Comparison of ENCODE assay signal across 8 cellular contexts in the genomic region with DNA sequence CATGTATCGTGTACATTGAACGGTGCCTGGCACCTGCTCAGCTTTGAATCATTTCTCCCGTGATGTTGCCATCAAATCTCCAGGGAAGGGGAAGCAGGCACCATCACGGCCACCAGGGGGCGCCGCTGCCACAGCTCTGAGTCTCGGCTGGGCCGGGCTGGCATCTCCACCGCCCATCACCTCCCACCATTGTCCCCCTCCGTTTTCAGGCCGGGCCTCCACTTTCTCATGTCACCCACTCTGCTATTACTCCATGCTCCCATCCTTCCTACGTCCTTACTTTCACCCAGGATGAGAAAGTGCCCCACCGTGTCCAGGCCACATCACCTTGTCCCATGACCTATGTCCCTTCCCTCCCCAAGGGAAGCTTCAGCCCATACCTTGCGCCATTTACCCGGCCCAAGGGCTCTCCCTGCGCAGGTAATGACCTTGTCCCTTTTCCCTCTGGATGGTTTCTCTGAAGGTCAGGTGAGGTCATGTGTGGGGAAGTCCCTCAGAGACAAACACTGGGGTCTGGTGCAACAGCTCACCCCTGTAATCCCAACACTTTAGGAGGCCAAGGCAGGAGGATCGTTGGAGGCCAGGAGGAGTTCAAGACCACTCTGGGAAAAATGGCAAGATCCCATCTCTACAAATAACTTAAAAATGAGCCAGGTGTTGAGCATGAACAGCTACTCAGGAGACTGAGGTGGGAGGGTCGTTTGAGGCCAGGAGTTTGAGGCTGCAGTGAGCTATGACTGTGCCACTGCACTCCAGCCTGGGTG. TPM values are rescaled to one million over a fixed set of nuclear protein-coding genes. Genes with fewer than 3 reads are reported as not detected.
DNase-seq lines count a peak whose midpoint lies in the region; ATAC-seq and TF ChIP-seq lines count a peak whose summit lies in the region.

No MANE protein-coding gene starts in this region.

- TF ChIP-seq POLR2A in heart left ventricle (IDR thresholded peaks at IDR 0.05), result no peak

- peak; percentile 73 for DNase-seq in Daoy (ENCODE audit: low read depth)
- DNase-seq in HEK293T (ENCODE audit: extremely low spot score), result peak; percentile 88
- peak; percentile 52 for DNase-seq in NCI-H128 (lab: John Stamatoyannopoulos, UW; ENCODE audit: unreplicated experiment)
- DNase-seq in T follicular helper cell (ENCODE audit: low read depth), result peak; percentile 66
- peak; percentile 87 for DNase-seq in activated naive CD8-positive, alpha-beta T cell treated with anti-CD3 and anti-CD28 coated beads, Interleukin-2, amount 10 ng/mL, durations not matched to agents 7 days and 5 days
- peak; percentile 57 to 88 (median 67) for DNase-seq in heart left ventricle
- DNase-seq in putamen (ENCODE audit: low spot score), result peak; percentile 40

- H3K27ac ChIP-seq in heart left ventricle, result no peak overlapping the region

- H3K36me3 Mint-ChIP-seq in activated naive CD8-positive, alpha-beta T cell treated with anti-CD3 and anti-CD28 coated beads, Interleukin-2, amount 10 ng/mL, durations not matched to agents 7 days and 5 days, result no peaks in the 10 kb centered on the region

- no peaks in the 10 kb centered on the region for H3K9me3 ChIP-seq in heart left ventricle

- H3K4me3 Mint-ChIP-seq in activated naive CD8-positive, alpha-beta T cell treated with anti-CD3 and anti-CD28 coated beads, Interleukin-2, amount 10 ng/mL, durations not matched to agents 7 days and 5 days, result no peak overlapping the region

- H3K27me3 Mint-ChIP-seq in activated naive CD8-positive, alpha-beta T cell treated with anti-CD3 and anti-CD28 coated beads, Interleukin-2, amount 10 ng/mL, durations not matched to agents 7 days and 5 days, result peaks cover 2% of the 10 kb centered on the region

- ATAC-seq in activated naive CD8-positive, alpha-beta T cell treated with anti-CD3 and anti-CD28 coated beads, Interleukin-2, amount 10 ng/mL, durations not matched to agents 7 days and 5 days (ENCODE audit: low read depth), result peak; percentile 82
- peak; percentile 47 to 87 (median 87) for ATAC-seq in heart left ventricle
- ATAC-seq in HG03097 (IDR thresholded peaks at IDR 0.05; ENCODE audit: low FRiP score, unreplicated experiment), result no peak

- no peak overlapping the region for H3K27ac Mint-ChIP-seq in activated naive CD8-positive, alpha-beta T cell treated with anti-CD3 and anti-CD28 coated beads, Interleukin-2, amount 10 ng/mL, durations not matched to agents 7 days and 5 days

- no peaks in the 10 kb centered on the region for H3K36me3 ChIP-seq in heart left ventricle

- H3K9me3 Mint-ChIP-seq in activated naive CD8-positive, alpha-beta T cell treated with anti-CD3 and anti-CD28 coated beads, Interleukin-2, amount 10 ng/mL, durations not matched to agents 7 days and 5 days, result no peaks in the 10 kb centered on the region

- 27 to 29% (median 28%) methylated on average over 18 of the region's 18 CpGs for WGBS in heart left ventricle, 4 donors

- peaks cover 0 to 11% (median 0%) of the 10 kb centered on the region in 9 donors for H3K27me3 ChIP-seq in heart left ventricle

- H3K4me3 ChIP-seq in heart left ventricle, result no peak overlapping the region

- peak; percentile 80 to 96 (median 91) for TF ChIP-seq CTCF in heart left ventricle (IDR thresholded peaks at IDR 0.05)

- CTCF ChIA-PET in HEK293T (lab: Yijun Ruan, JAX), result interaction anchor here (0.5 to 6.2 kb wide), 24 partner anchors 9 to 754 kb away, joined by 3 to 154 read pairs (median 4); no protein-coding TSS in a partner anchor

- no peaks in the 10 kb centered on the region for H3K4me1 Mint-ChIP-seq in activated naive CD8-positive, alpha-beta T cell treated with anti-CD3 and anti-CD28 coated beads, Interleukin-2, amount 10 ng/mL, durations not matched to agents 7 days and 5 days

- H3K4me1 ChIP-seq in heart left ventricle, result no peaks in the 10 kb centered on the region

- POLR2A ChIA-PET in HEK293T (lab: Yijun Ruan, JAX), result interaction anchor here (0.6 to 1.7 kb wide), 2 partner anchors 145 to 146 kb away, joined by 3 to 6 read pairs; no protein-coding TSS in a partner anchor
- POLR2A ChIA-PET in activated naive CD8-positive, alpha-beta T cell treated with anti-CD3 and anti-CD28 coated beads, Interleukin-2, amount 10 ng/mL, durations not matched to agents 7 days and 5 days (lab: Charles Lee), result interaction anchor here (0.6 to 1.7 kb wide), 4 partner anchors 147 to 380 kb away, joined by 3 to 4 read pairs (median 4); no protein-coding TSS in a partner anchor

- intact Hi-C loops in heart left ventricle (cut with DNase I), result loop anchor here (1.0 to 10.0 kb wide), 12 partner anchors 73 to 383 kb away; a partner anchor contains a TSS

TF ChIP-seq in HEK293T, 16 proteins besides CTCF, POLR2A, EP300 and RAD21:
- TF ChIP-seq ZNF384 (IDR thresholded peaks at IDR 0.05) (no peak), NFRKB (IDR thresholded peaks at IDR 0.05) (no peak), TARDBP (IDR thresholded peaks at IDR 0.05) (no peak), ARNT (IDR thresholded peaks at IDR 0.05) (no peak), CTBP1 (IDR thresholded peaks at IDR 0.05; ENCODE audit: borderline replicate concordance) (no peak), FOXM1 (IDR thresholded peaks at IDR 0.05; ENCODE audit: borderline replicate concordance) (no peak), LEF1 (IDR thresholded peaks at IDR 0.05; ENCODE audit: borderline replicate concordance) (no peak), L3MBTL2 (conservative IDR thresholded peaks at IDR 0.05) (no peak), SUZ12 (IDR thresholded peaks at IDR 0.05) (no peak), ELF4 (IDR thresholded peaks at IDR 0.05) (no peak), SP1 (IDR thresholded peaks at IDR 0.05) (no peak), FOXK2 (IDR thresholded peaks at IDR 0.05) (no peak), FOXA1 (IDR thresholded peaks at IDR 0.05) (no peak), BHLHE40 (IDR thresholded peaks at IDR 0.05; ENCODE audit: borderline replicate concordance) (no peak)
- TF ChIP-seq, protein P1, sequence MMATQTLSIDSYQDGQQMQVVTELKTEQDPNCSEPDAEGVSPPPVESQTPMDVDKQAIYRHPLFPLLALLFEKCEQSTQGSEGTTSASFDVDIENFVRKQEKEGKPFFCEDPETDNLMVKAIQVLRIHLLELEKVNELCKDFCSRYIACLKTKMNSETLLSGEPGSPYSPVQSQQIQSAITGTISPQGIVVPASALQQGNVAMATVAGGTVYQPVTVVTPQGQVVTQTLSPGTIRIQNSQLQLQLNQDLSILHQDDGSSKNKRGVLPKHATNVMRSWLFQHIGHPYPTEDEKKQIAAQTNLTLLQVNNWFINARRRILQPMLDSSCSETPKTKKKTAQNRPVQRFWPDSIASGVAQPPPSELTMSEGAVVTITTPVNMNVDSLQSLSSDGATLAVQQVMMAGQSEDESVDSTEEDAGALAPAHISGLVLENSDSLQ (IDR thresholded peaks at IDR 0.05), result no peak

RNA-seq across cellular contexts. Expression of a gene that starts 31.8 kb away (rescaled TPM):
- total RNA-seq in Daoy (2014; rRNA removed; shearing (Covaris generic)), result not detected in 2 replicates
- total RNA-seq in activated naive CD8-positive, alpha-beta T cell treated with anti-CD3 and anti-CD28 coated beads, Interleukin-2, amount 10 ng/mL, durations not matched to agents 7 days and 5 days, result not detected
- total RNA-seq in heart left ventricle, result not detected
- polyA plus RNA-seq in heart left ventricle, result not detected
